Comparison of ENCODE assay signal across 10 cellular contexts in the genomic region with DNA sequence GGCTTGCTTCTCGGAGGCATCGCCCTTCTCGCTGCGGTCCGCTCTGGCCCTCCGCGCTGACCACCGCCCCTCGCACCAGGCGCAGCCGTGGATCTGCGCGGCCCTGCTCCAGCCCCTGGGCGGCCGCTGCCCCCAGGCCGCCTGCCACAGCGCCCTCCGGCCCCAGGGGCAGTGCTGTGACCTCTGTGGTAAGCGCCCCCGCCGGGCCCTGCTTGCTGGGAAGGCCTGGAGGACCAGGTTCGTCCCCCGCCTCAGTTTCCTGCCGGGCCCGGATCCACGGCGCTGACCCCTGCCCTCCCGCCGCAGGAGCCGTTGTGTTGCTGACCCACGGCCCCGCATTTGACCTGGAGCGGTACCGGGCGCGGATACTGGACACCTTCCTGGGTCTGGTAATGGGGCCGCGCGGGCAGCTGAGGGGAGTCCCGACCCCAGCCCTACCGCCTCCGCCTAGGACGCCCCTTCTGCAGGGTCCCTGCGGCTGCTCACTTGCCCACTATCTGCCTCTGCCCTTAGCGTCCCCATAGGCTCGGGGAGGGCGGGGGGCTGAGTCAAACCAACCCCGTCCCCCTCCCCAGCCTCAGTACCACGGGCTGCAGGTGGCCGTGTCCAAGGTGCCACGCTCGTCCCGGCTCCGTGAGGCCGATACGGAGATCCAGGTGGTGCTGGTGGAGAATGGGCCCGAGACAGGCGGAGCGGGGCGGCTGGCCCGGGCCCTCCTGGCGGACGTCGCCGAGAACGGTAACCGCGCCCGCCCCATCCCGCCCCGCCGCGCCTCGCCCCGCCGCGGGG. TPM values are rescaled to one million over a fixed set of nuclear protein-coding genes. Genes with fewer than 3 reads are reported as not detected.
DNase-seq lines count a peak whose midpoint lies in the region; ATAC-seq, FAIRE-seq and TF ChIP-seq lines count a peak whose summit lies in the region.
"Had no signal": no experiment of that assay in that cellular context is flagged by ENCODE, and none has a peak within 500 bp of the region (broad histone marks: within the 10 kb centered on the region; RNA-seq: fewer than 3 reads in every experiment).

No MANE protein-coding gene starts in this region.

- DNase-seq in GM23248, result peak; percentile 39
- no peak for DNase-seq in HepG2 (ENCODE audit: low spot score)
- DNase-seq in HTR-8/SVneo (ENCODE audit: insufficient read length, low spot score), result no peak
- no peak for DNase-seq in NCI-H2196 treated with DMSO at 0.1 percent for 48 hours (lab: John Stamatoyannopoulos, UW; ENCODE audit: unreplicated experiment)
- DNase-seq in DMS153 (lab: John Stamatoyannopoulos, UW), result no peak
- DNase-seq in AML-193 (lab: John Stamatoyannopoulos, UW), result no peak
- DNase-seq: SHP77 treated with DMSO at 0.1 percent for 48 hours had no signal

- H3K4me1 Mint-ChIP-seq in brain, result no peaks in the 10 kb centered on the region

- no peak overlapping the region; the same call in 1 of the 2 replicates for H3K4me3 ChIP-seq in GM23248
- H3K4me3 ChIP-seq in HepG2 (replicated peaks in 1 of 3; ENCODE audit: insufficient read depth in 1 of 3, low read depth in 2 of 3, low read length in 3 of 3), result no peak overlapping the region
- H3K4me3 ChIP-seq in skeletal muscle satellite cell (ENCODE audit: low read length), result peak overlapping the region; percentile 58

- H3K27me3 Mint-ChIP-seq in brain, result peaks cover 61% of the 10 kb centered on the region

- TF ChIP-seq EP300 in HepG2 (IDR thresholded peaks at IDR 0.05; ENCODE audit: low read depth in 2 of 2, low read length in 2 of 2), result no peak
- no peak for TF ChIP-seq EP300 in HepG2 (CRISPR knock-in tag; IDR thresholded peaks at IDR 0.05; ENCODE audit: borderline replicate concordance)

- H3K27ac Mint-ChIP-seq in brain, result no peak overlapping the region

- H3K27me3 ChIP-seq in GM23248 (replicated peaks; ENCODE audit: insufficient read depth) (peaks cover 17% of the 10 kb centered on the region), HepG2 (ENCODE audit: control insufficient read depth in 1 of 2, insufficient read depth in 2 of 2, low read length in 2 of 2) (no peaks in the 10 kb centered on the region), skeletal muscle satellite cell (ENCODE audit: control insufficient read depth, insufficient read depth, low read length) (peaks cover 48% of the 10 kb centered on the region)

- peak overlapping the region in 3 of 5 experiments; percentile 38 to 69 (median 60) for H3K4me3 Mint-ChIP-seq in brain

- H3K36me3 ChIP-seq in GM23248 (ENCODE audit: low read depth) (peaks cover 5% of the 10 kb centered on the region; the same call in 1 of the 2 replicates), HepG2 (replicated peaks in 1 of 2; ENCODE audit: control insufficient read depth in 1 of 2, insufficient read depth in 2 of 2, low read length in 2 of 2) (peaks cover 0 to 3% of the 10 kb centered on the region in 2 experiments; a peak in 2 of 5 replicates), skeletal muscle satellite cell (ENCODE audit: insufficient read depth, low read length) (peaks cover 21% of the 10 kb centered on the region)

- intact Hi-C loops in HepG2 (cut with micrococcal nuclease; ENCODE audit: unreplicated experiment), result no loop called here

- H3F3A ChIP-seq in GM23248 (ENCODE audit: insufficient read depth), result no peaks in the 10 kb centered on the region

- no peaks in the 10 kb centered on the region for H3K9me2 ChIP-seq in GM23248 (ENCODE audit: insufficient read depth)

- no peak for TF ChIP-seq RAD21 in HepG2 (CRISPR knock-in tag; IDR thresholded peaks at IDR 0.05)

- no TSS peak for BruUV-seq in HepG2 (replicated peaks; lab: Mats Ljungman, UMichigan)

- H2AFZ ChIP-seq in GM23248, result no peak overlapping the region
- H2AFZ ChIP-seq in HepG2 (ENCODE audit: low read length), result no peak overlapping the region

- peaks cover 20% of the 10 kb centered on the region for H3K36me3 Mint-ChIP-seq in brain

- in situ Hi-C loops in GM23248 (cut with MboI) (no loop called here), HepG2 (cut with HindIII; ENCODE audit: extremely low pct_ligation_motif_present, low pct_unique_long_range_greater_than_20kb) (no loop called here)

- WGBS in GM23248 (ENCODE audit: low coverage in 1 of 2, low lambda C conversion rate in 2 of 2, missing lambda C conversion rate in 2 of 2), 2 experiments, result 4 to 7% methylated on average over 52 to 68 of the region's 77 CpGs
- 98% methylated on average over 40 of the region's 77 CpGs for WGBS in HepG2 (ENCODE audit: low lambda C conversion rate)

- H4K20me1 ChIP-seq in GM23248 (ENCODE audit: insufficient read depth) (no peaks in the 10 kb centered on the region), HepG2 (ENCODE audit: insufficient read depth, low read length) (no peaks in the 10 kb centered on the region)

- H3K79me2 ChIP-seq in GM23248 (ENCODE audit: insufficient read depth) (no peaks in the 10 kb centered on the region), HepG2 (ENCODE audit: insufficient read depth, low read length) (no peaks in the 10 kb centered on the region)

- no peak for ATAC-seq in HepG2

- TF ChIP-seq CTCF in brain (conservative IDR thresholded peaks at IDR 0.05), result no peak
- no peak for TF ChIP-seq CTCF in HepG2 (CRISPR knock-in tag; IDR thresholded peaks at IDR 0.05)

- no peak for FAIRE-seq in HepG2 (lab: Jason Lieb, UNC)
- no peak for FAIRE-seq in HTR-8/SVneo (lab: Jason Lieb, UNC)
- FAIRE-seq: G401.6 had no signal

- peaks cover 0 to 2% (median 0%) of the 10 kb centered on the region in 5 experiments for H3K9me3 Mint-ChIP-seq in brain

- no peaks in the 10 kb centered on the region for H3K9me3 ChIP-seq in GM23248 (ENCODE audit: low read depth)
- H3K9me3 ChIP-seq in HepG2 (ENCODE audit: low read length), result no peaks in the 10 kb centered on the region
- no peaks in the 10 kb centered on the region for H3K9me3 ChIP-seq in skeletal muscle satellite cell (replicated peaks; ENCODE audit: low read length)

- H3K4me2 ChIP-seq in GM23248 (ENCODE audit: unreplicated experiment) (peak overlapping the region; percentile 2), HepG2 (ENCODE audit: low read depth, low read length) (no peak overlapping the region), skeletal muscle satellite cell (ENCODE audit: low read length) (peak overlapping the region; percentile 80)

- H3K9ac ChIP-seq in GM23248, result no peak overlapping the region
- H3K9ac ChIP-seq in HepG2 (ENCODE audit: insufficient read depth, low read depth, low read length), result no peak overlapping the region
- H3K9ac ChIP-seq in skeletal muscle satellite cell (ENCODE audit: low read depth, low read length), result no peak overlapping the region

- H3K4me1 ChIP-seq in GM23248 (ENCODE audit: insufficient read depth) (no peaks in the 10 kb centered on the region), HepG2 (ENCODE audit: insufficient read depth, low read length) (peaks cover 12% of the 10 kb centered on the region), skeletal muscle satellite cell (ENCODE audit: control insufficient read depth, insufficient read depth, low read length) (peaks cover 24% of the 10 kb centered on the region)

- POLR2A ChIA-PET in HepG2 (lab: Yijun Ruan, JAX), result no interaction called here

- CTCF ChIA-PET in HepG2 (lab: Yijun Ruan, JAX; ENCODE audit: low intra/inter-chr PET ratio, low total read pairs), result no interaction called here

- H3K27ac ChIP-seq in GM23248, result no peak overlapping the region
- no peak overlapping the region for H3K27ac ChIP-seq in HepG2 (ENCODE audit: extremely low read length, insufficient read depth, low read length)

- no peak for TF ChIP-seq POLR2A in HepG2 (IDR thresholded peaks at IDR 0.05; ENCODE audit: insufficient read depth in 1 of 2, low read depth in 2 of 2, low read length in 2 of 2)

TF ChIP-seq in HepG2, 621 proteins besides CTCF, POLR2A, EP300 and RAD21 (continues in another document):
- TF ChIP-seq HES4 (CRISPR knock-in tag; IDR thresholded peaks at IDR 0.05; ENCODE audit: borderline replicate concordance), result no peak
- peak; percentile 33 for TF ChIP-seq RBFOX2 (IDR thresholded peaks at IDR 0.05; ENCODE audit: low read depth, low read length)
- TF ChIP-seq, protein P1, sequence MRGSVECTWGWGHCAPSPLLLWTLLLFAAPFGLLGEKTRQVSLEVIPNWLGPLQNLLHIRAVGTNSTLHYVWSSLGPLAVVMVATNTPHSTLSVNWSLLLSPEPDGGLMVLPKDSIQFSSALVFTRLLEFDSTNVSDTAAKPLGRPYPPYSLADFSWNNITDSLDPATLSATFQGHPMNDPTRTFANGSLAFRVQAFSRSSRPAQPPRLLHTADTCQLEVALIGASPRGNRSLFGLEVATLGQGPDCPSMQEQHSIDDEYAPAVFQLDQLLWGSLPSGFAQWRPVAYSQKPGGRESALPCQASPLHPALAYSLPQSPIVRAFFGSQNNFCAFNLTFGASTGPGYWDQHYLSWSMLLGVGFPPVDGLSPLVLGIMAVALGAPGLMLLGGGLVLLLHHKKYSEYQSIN (CRISPR knock-in tag; IDR thresholded peaks at IDR 0.05; ENCODE audit: borderline replicate concordance), result no peak

RNA-seq across cellular contexts. Expression of a gene that starts 7.1 kb away (rescaled TPM):
- total RNA-seq in GM23248 (2014; rRNA removed; shearing (Covaris generic)), result not detected in 2 replicates
- polyA plus RNA-seq in GM23248 (2016; fragmentation: Nextera tagmentation; extraction: Ambion mirVana) (not detected in 2 replicates), brain (ENCODE audit: insufficient read depth, low read depth, low replicate concordance) (0.41 TPM), HepG2 (2011; rRNA removed) (9.8 and 18.9 TPM in 2 replicates)
- total RNA-seq in HepG2 (2016; rRNA removed; fragmentation: Illumina TruSeq; extraction: Trizol), result 8.2 and 33.1 TPM in 2 replicates
- 5.2 and 6.0 TPM in 2 replicates for total RNA-seq in HepG2 (2016; cell fraction: cytosol; rRNA removed; fragmentation: Illumina TruSeq; extraction: Trizol; ENCODE audit: low read depth)
- total RNA-seq in HepG2 (2016; cell fraction: insoluble cytoplasmic fraction; rRNA removed; fragmentation: Illumina TruSeq; extraction: Trizol), result 9.3 and 30.8 TPM in 2 replicates
- 7.8 and 9.0 TPM in 2 replicates for total RNA-seq in HepG2 (2016; cell fraction: membrane; rRNA removed; fragmentation: Illumina TruSeq; extraction: Trizol)
- 29.3 and 33.8 TPM in 2 replicates for total RNA-seq in HepG2 (2016; cell fraction: nucleus; rRNA removed; fragmentation: Illumina TruSeq; extraction: Trizol)
- 13.3 and 22.3 TPM in 2 replicates for polyA plus RNA-seq in HepG2 (2011; cell fraction: cytosol; rRNA removed)
- polyA plus RNA-seq in HepG2 (2011; cell fraction: nucleus; rRNA removed), result 158 and 165 TPM in 2 replicates
- polyA plus RNA-seq in HepG2 (2012), result 15.1 and 18.5 TPM in 2 replicates
- 3.8 and 4.1 TPM in 2 replicates for polyA plus RNA-seq in HepG2 (2016; cell fraction: cytosol; fragmentation: Illumina TruSeq; extraction: Trizol; ENCODE audit: low read depth)
- 9.2 and 10.3 TPM in 2 replicates for polyA plus RNA-seq in HepG2 (2016; cell fraction: insoluble cytoplasmic fraction; fragmentation: Illumina TruSeq; extraction: Trizol; ENCODE audit: low read depth)
- polyA plus RNA-seq in HepG2 (2016; cell fraction: membrane; fragmentation: Illumina TruSeq; extraction: Trizol; ENCODE audit: low read depth), result 5.6 and 6.3 TPM in 2 replicates
- 62.6 and 64.7 TPM in 2 replicates for polyA plus RNA-seq in HepG2 (2016; cell fraction: nucleus; fragmentation: Illumina TruSeq; extraction: Trizol; ENCODE audit: insufficient read depth, low read depth)
- polyA minus RNA-seq in HepG2 (2011; rRNA and poly(A)+ RNA removed; ENCODE audit: low replicate concordance), result 0.14 and 21.4 TPM in 2 replicates
- 12.3 and 17.0 TPM in 2 replicates for polyA minus RNA-seq in HepG2 (2011; cell fraction: cytosol; rRNA and poly(A)+ RNA removed)
- polyA minus RNA-seq in HepG2 (2011; cell fraction: nucleus; rRNA and poly(A)+ RNA removed), result 14.8 and 15.0 TPM in 2 replicates
- total RNA-seq in skeletal muscle satellite cell (2012; rRNA removed), result not detected in 2 replicates
